7 cellular contexts compared by ENCODE assay signal in the genomic region with DNA sequence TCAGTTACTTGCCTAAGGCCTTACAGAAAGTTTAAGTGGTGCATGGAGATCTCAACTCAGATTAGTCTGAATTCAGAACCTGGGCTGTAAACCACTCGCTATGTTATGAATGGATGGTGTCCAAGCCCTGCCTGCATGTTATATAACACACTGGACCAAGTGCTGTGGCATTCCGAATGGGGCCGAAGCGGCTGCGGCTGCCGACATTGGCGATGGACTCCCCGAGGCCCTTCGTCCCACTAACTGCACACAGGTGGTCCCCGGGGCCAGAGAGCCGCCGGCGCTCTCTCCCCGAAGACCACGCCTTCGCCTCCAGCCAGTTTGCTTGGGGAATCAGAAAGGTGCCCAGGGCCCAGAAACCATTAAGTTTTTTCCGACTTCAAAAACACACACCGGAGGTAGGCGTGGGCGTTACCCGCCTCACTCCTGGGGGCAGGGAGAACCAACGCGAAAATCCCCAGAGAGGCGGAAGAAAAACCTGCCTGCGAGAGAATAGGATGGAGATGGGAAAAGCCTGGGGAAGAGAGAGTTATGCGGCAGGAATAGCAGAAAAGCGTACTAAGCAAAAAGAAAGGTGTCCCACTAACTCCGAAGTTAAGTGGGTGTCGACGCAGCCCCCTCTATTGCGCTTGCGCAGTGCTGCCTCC. TPM values are rescaled to one million over a fixed set of nuclear protein-coding genes. Genes with fewer than 3 reads are reported as not detected.
DNase-seq lines count a peak whose midpoint lies in the region; ATAC-seq and TF ChIP-seq lines count a peak whose summit lies in the region.

No MANE protein-coding gene starts in this region.

- H3K36me3 ChIP-seq in HCT116 (ENCODE audit: control insufficient read depth in 1 of 2, insufficient read depth in 2 of 2, low read length in 2 of 2) (no peaks in the 10 kb centered on the region), vagina (no peaks in the 10 kb centered on the region)

- peak overlapping the region; percentile 25 for H3K9ac ChIP-seq in HCT116 (ENCODE audit: low read length)

- peak overlapping the region; percentile 97 for H3K4me2 ChIP-seq in HCT116 (ENCODE audit: low read length)

- intact Hi-C loops in HCT116 (cut with micrococcal nuclease): no loop called here
- intact Hi-C loops in dorsolateral prefrontal cortex (cut with DNase I): loop anchor here (5.0 to 10.0 kb wide), 3 partner anchors 152 to 240 kb away; a partner anchor contains a TSS
- intact Hi-C loops in vagina (cut with DNase I): no loop called here

- no peak for TF ChIP-seq POLR2A in HCT116 (IDR thresholded peaks at IDR 0.05; ENCODE audit: borderline replicate concordance, extremely low read depth, insufficient read depth, insufficient read length)
- TF ChIP-seq POLR2A in vagina (IDR thresholded peaks at IDR 0.05): no peak

- H4K20me1 ChIP-seq in HCT116 (ENCODE audit: insufficient read depth): no peaks in the 10 kb centered on the region

- H3K27me3 ChIP-seq in HCT116 (ENCODE audit: insufficient read depth, low read length): no peaks in the 10 kb centered on the region; the same call in 1 of the 2 replicates
- H3K27me3 ChIP-seq in dorsolateral prefrontal cortex: no peaks in the 10 kb centered on the region
- H3K27me3 ChIP-seq in vagina: no peaks in the 10 kb centered on the region

- POLR2A ChIA-PET in HCT116 (lab: Charles Lee): no interaction called here

- BruUV-seq in HCT116 (replicated peaks; lab: Mats Ljungman, UMichigan): no TSS peak

- H3K27ac ChIP-seq in HCT116 (ENCODE audit: low read depth, low read length) (no peak overlapping the region), dorsolateral prefrontal cortex (peak overlapping the region in 43 of 59 donors; percentile 9 to 86 (median 60)), vagina (peak overlapping the region; percentile 83)

- RAD21 ChIA-PET in HCT116 (lab: Charles Lee; ENCODE audit: low non-redundant PET in 1 of 2, low total read pairs in 2 of 2, uncharacterized antibody in 2 of 2, unreplicated experiment in 2 of 2): no interaction called here

- no peak for TF ChIP-seq RAD21 in HCT116 (IDR thresholded peaks at IDR 0.05; ENCODE audit: low read depth)

- H3K9me2 ChIP-seq in HCT116 (ENCODE audit: insufficient read depth): no peaks in the 10 kb centered on the region

- H3K4me1 ChIP-seq in HCT116 (ENCODE audit: control insufficient read depth in 1 of 2, insufficient read depth in 2 of 2, low read length in 2 of 2) (peaks cover 5 to 17% of the 10 kb centered on the region in 2 experiments; a peak in 3 of 4 replicates), vagina (peaks cover 26% of the 10 kb centered on the region)

- DNase-seq in HCT116 (ENCODE audit: low read depth, low spot score) (no peak), NCI-H146 treated with DMSO at 0.1 percent for 48 hours (lab: John Stamatoyannopoulos, UW; ENCODE audit: unreplicated experiment) (peak; percentile 14), dorsolateral prefrontal cortex (peak in 5 of 10 donors; percentile 22 to 65 (median 47)), midbrain (lab: John Stamatoyannopoulos, UW) (peak; percentile 17), vagina (ENCODE audit: extremely low spot score in 2 of 2) (peak; percentile 89 to 91), DMS153 (lab: John Stamatoyannopoulos, UW) (no peak)

- H3K9me3 ChIP-seq in HCT116 (ENCODE audit: control insufficient read depth in 1 of 2, insufficient read depth in 1 of 2, low read depth in 1 of 2, low read length in 2 of 2) (no peaks in the 10 kb centered on the region), vagina (no peaks in the 10 kb centered on the region)

- no peaks in the 10 kb centered on the region for H3K79me2 ChIP-seq in HCT116 (ENCODE audit: insufficient read depth, low read length)

- H2AFZ ChIP-seq in HCT116 (ENCODE audit: low read depth, low read length, poor library complexity, severe bottlenecking): peak overlapping the region; percentile 86

- CTCF ChIA-PET in HCT116 (lab: Charles Lee): no interaction called here

- ATAC-seq in GM18508 (IDR thresholded peaks at IDR 0.05; ENCODE audit: insufficient read depth, unreplicated experiment) (peak; percentile 15), HCT116 (peak; percentile 52)

- peak overlapping the region; percentile 52 to 71 for H3K4me3 ChIP-seq in HCT116 (replicated peaks in 1 of 2; ENCODE audit: low read depth in 1 of 2, low read length in 2 of 2)
- H3K4me3 ChIP-seq in dorsolateral prefrontal cortex: peak overlapping the region; percentile 48 to 92 (median 78)
- H3K4me3 ChIP-seq in vagina: peak overlapping the region; percentile 86 to 94

- no peak for TF ChIP-seq CTCF in HCT116 (IDR thresholded peaks at IDR 0.05 in 2 of 3, conservative IDR thresholded peaks at IDR 0.05 in 1 of 3; ENCODE audit: borderline replicate concordance in 1 of 3, insufficient read depth in 1 of 3, low read depth in 2 of 3, low read length in 2 of 3)
- peak in 4 of 56 donors; percentile 8 to 22 (median 16) for TF ChIP-seq CTCF in dorsolateral prefrontal cortex (IDR thresholded peaks at IDR 0.05 in 54 of 56, conservative IDR thresholded peaks at IDR 0.05 in 2 of 56; ENCODE audit: low read depth in 1 of 56, partially characterized antibody in 56 of 56)
- no peak for TF ChIP-seq CTCF in vagina (IDR thresholded peaks at IDR 0.05)

TF ChIP-seq in HCT116, 20 proteins besides CTCF, POLR2A, EP300 and RAD21:
- TF ChIP-seq EGR1 (IDR thresholded peaks at IDR 0.05; ENCODE audit: low read depth) (peak; percentile 80), SIN3A (IDR thresholded peaks at IDR 0.05; ENCODE audit: low read depth) (no peak), TCF7L2 (IDR thresholded peaks at IDR 0.05; ENCODE audit: borderline replicate concordance, extremely low read depth, insufficient read depth, insufficient read length) (peak; percentile 52), EZH2phosphoT487 (IDR thresholded peaks at IDR 0.05; ENCODE audit: borderline replicate concordance) (no peak), ZNF274 (IDR thresholded peaks at IDR 0.05; ENCODE audit: low read depth, low read length) (no peak), SRF (IDR thresholded peaks at IDR 0.05; ENCODE audit: low read depth) (no peak), FOSL1 (IDR thresholded peaks at IDR 0.05; ENCODE audit: low read depth) (no peak)

RNA-seq across cellular contexts. Expression of a gene that starts 0.6 kb away (rescaled TPM):
- total RNA-seq in HCT116 (2021; ENCODE audit: unreplicated experiment): 1.4 TPM
- 0.62 and 0.94 TPM in 2 replicates for polyA plus RNA-seq in HCT116 (2012)
- 1 to 10 TPM in 68 of 120 experiments, under 1 TPM in 52; 0.36 to 7.0 (median 1.1) TPM for total RNA-seq in dorsolateral prefrontal cortex
- 4.2 TPM for total RNA-seq in vagina

Comparison
In these comparisons a context has a peak if more than half of its experiments do, and no peak if none do; other contexts are left out.
1. DNase-seq: peak in NCI-H146 treated with DMSO at 0.1 percent for 48 hours (single experiment), midbrain (single experiment) and vagina (2 of 2); none in HCT116 (single experiment) and DMS153 (single experiment).
2. intact Hi-C loops: an anchor here in dorsolateral prefrontal cortex (5.0 to 10.0 kb wide); none called in HCT116 and vagina.
3. Peak in every context shown above with its lines, with median percentiles within 50 percentile points of each other: H3K4me3 ChIP-seq.